2 cellular contexts compared by ENCODE assay signal in the genomic region with DNA sequence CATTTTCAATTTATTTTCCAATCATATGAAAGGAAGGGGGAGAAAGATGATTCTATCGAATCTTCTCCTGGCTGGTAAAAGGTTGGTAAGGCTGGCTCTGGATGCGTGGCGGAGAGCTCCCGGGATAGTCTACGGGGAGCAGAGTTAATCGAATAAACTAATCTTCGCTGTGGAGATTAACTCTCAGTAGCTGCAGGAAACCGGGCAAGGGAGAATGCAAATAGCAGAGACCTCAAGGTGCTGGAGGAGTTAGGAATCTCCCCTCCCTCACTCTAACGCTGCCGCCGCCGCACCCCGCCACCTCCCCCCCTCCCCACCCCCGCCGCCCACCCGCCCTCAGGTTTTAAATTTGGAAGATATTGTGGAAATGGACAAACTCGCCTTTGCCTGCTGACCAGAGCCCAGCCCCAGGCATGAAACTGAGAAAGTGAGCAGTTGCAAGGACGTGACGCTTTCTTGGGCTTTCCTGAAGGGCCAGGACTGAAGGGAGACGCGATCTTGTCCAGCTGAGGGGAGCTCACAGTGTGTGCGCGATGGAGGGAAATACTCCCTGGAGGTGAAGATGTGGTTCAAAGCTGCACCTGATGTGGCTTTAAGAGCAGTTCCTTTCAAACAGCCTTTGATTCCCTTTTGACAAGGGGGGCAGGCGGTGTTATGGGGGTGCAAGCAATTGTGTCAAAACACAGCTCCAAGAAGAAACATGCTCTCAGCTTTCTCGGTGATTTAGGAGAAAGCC.
TF ChIP-seq lines count a peak whose summit lies in the region.

No MANE protein-coding gene starts in this region.

TF ChIP-seq in SK-N-SH, 30 proteins besides CTCF, POLR2A, EP300 and RAD21 (continued from another document):
- TF ChIP-seq, protein P1, sequence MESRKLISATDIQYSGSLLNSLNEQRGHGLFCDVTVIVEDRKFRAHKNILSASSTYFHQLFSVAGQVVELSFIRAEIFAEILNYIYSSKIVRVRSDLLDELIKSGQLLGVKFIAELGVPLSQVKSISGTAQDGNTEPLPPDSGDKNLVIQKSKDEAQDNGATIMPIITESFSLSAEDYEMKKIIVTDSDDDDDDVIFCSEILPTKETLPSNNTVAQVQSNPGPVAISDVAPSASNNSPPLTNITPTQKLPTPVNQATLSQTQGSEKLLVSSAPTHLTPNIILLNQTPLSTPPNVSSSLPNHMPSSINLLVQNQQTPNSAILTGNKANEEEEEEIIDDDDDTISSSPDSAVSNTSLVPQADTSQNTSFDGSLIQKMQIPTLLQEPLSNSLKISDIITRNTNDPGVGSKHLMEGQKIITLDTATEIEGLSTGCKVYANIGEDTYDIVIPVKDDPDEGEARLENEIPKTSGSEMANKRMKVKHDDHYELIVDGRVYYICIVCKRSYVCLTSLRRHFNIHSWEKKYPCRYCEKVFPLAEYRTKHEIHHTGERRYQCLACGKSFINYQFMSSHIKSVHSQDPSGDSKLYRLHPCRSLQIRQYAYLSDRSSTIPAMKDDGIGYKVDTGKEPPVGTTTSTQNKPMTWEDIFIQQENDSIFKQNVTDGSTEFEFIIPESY (IDR thresholded peaks at IDR 0.05; ENCODE audit: borderline replicate concordance, low read depth), result no peak
- TF ChIP-seq RFX5 (IDR thresholded peaks at IDR 0.05; ENCODE audit: low read length) (no peak), FOSL2 (IDR thresholded peaks at IDR 0.05; ENCODE audit: borderline replicate concordance, low read depth) (no peak), GABPA (IDR thresholded peaks at IDR 0.05; ENCODE audit: low read depth) (no peak), FOXJ3 (CRISPR knock-in tag; IDR thresholded peaks at IDR 0.05) (no peak), EZH2phosphoT487 (IDR thresholded peaks at IDR 0.05; ENCODE audit: borderline replicate concordance, low read depth) (no peak)
- TF ChIP-seq, protein P2, sequence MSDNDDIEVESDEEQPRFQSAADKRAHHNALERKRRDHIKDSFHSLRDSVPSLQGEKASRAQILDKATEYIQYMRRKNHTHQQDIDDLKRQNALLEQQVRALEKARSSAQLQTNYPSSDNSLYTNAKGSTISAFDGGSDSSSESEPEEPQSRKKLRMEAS (IDR thresholded peaks at IDR 0.05; ENCODE audit: low read depth), result no peak

TF ChIP-seq in SK-N-SH treated with all-trans-retinoic acid at 6 μM for 48 hours, 23 proteins besides CTCF, POLR2A, EP300 and RAD21 (continued from another document):
- TF ChIP-seq, protein P3, sequence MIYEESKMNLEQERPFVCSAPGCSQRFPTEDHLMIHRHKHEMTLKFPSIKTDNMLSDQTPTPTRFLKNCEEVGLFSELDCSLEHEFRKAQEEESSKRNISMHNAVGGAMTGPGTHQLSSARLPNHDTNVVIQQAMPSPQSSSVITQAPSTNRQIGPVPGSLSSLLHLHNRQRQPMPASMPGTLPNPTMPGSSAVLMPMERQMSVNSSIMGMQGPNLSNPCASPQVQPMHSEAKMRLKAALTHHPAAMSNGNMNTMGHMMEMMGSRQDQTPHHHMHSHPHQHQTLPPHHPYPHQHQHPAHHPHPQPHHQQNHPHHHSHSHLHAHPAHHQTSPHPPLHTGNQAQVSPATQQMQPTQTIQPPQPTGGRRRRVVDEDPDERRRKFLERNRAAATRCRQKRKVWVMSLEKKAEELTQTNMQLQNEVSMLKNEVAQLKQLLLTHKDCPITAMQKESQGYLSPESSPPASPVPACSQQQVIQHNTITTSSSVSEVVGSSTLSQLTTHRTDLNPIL (CRISPR knock-in tag; IDR thresholded peaks at IDR 0.05; ENCODE audit: low read depth), result no peak
- TF ChIP-seq ZFP3 (CRISPR knock-in tag; IDR thresholded peaks at IDR 0.05), result no peak
- TF ChIP-seq OSR1 (CRISPR knock-in tag; IDR thresholded peaks at IDR 0.05), result no peak
- TF ChIP-seq CSDC2 (CRISPR knock-in tag; IDR thresholded peaks at IDR 0.05), result no peak
- no peak for TF ChIP-seq TOX (CRISPR knock-in tag; IDR thresholded peaks at IDR 0.05; ENCODE audit: borderline replicate concordance)
- TF ChIP-seq BACH2 (CRISPR knock-in tag; IDR thresholded peaks at IDR 0.05; ENCODE audit: borderline replicate concordance), result no peak
- TF ChIP-seq, protein P4, sequence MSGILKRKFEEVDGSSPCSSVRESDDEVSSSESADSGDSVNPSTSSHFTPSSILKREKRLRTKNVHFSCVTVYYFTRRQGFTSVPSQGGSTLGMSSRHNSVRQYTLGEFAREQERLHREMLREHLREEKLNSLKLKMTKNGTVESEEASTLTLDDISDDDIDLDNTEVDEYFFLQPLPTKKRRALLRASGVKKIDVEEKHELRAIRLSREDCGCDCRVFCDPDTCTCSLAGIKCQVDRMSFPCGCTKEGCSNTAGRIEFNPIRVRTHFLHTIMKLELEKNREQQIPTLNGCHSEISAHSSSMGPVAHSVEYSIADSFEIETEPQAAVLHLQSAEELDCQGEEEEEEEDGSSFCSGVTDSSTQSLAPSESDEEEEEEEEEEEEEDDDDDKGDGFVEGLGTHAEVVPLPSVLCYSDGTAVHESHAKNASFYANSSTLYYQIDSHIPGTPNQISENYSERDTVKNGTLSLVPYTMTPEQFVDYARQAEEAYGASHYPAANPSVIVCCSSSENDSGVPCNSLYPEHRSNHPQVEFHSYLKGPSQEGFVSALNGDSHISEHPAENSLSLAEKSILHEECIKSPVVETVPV (CRISPR knock-in tag; IDR thresholded peaks at IDR 0.05), result no peak
- TF ChIP-seq ZC3H10 (CRISPR knock-in tag; IDR thresholded peaks at IDR 0.05), result no peak
